In the genomic region with DNA sequence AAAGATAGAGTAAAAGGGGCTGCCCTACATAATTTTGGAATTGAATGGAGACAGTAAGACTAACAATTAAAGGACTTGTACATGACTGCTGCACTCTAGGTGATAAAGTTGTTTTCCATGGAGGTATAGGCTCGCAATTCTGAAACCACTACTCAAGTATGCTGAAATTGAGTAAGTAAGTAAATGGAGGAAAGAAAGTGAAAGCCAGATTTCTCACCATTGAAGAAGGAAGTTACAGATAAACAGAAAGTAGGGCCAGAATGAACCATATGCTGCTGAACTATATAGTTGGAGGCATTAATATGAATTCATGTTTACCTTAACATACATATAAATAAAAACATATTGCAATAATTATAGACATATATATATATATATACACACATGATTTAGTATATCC, we compare ENCODE assay signal across 25 cellular contexts.
"Had no signal": no experiment of that assay in that cellular context is flagged by ENCODE, and none has a peak within 500 bp of the region (broad histone marks: within the 10 kb centered on the region; RNA-seq: fewer than 3 reads in every experiment).

No MANE protein-coding gene starts in this region.

- H3K4me1 ChIP-seq: ascending aorta, body of pancreas had no signal

- H3K27ac ChIP-seq: ascending aorta, body of pancreas, coronary artery, PC-9 had no signal

- H3K4me3 ChIP-seq: ascending aorta, body of pancreas, coronary artery, PC-9 had no signal

- ATAC-seq: activated CD8-positive, alpha-beta T cell treated with anti-CD3 and anti-CD28 coated beads for 36 hours; activated naive CD4-positive, alpha-beta T cell treated with anti-CD3 and anti-CD28 coated beads, Interleukin-2, amount 50 U/mL, for 72 hours; activated naive CD8-positive, alpha-beta T cell treated with anti-CD3 and anti-CD28 coated beads, Interleukin-2, amount 50 U/mL, for 24 hours; body of pancreas; T-helper 17 cell; WTC11 had no signal

- FAIRE-seq: bronchial epithelial cell had no signal

- H2AFZ ChIP-seq: PC-9 had no signal

- H3K4me2 ChIP-seq: PC-9 had no signal

- H3K27me3 ChIP-seq: ascending aorta, body of pancreas had no signal

- H3K9me3 ChIP-seq: ascending aorta, body of pancreas had no signal

- H3K36me3 ChIP-seq: ascending aorta had no signal

- DNase-seq: activated CD4-positive, alpha-beta T cell treated with anti-CD3 and anti-CD28 coated beads for 48 hours; activated CD4-positive, CD25-positive, alpha-beta regulatory T cell treated with anti-CD3 and anti-CD28 coated beads, Interleukin-2, amount 50 U/mL, for 72 hours; activated CD8-positive, alpha-beta memory T cell treated with anti-CD3 and anti-CD28 coated beads, Interleukin-2, amount 50 U/mL, for 48 hours; activated CD8-positive, alpha-beta T cell treated with anti-CD3 and anti-CD28 coated beads for 36 hours; activated naive CD4-positive, alpha-beta T cell; activated naive CD8-positive, alpha-beta T cell treated with anti-CD3 and anti-CD28 coated beads, Interleukin-2, amount 50 U/mL, for 24 hours; activated T-cell treated with anti-CD3 and anti-CD28 coated beads, Interleukin-2, amount 50 U/mL, for 1 hour; amniotic stem cell; body of pancreas; central memory CD4-positive, alpha-beta T cell; NCI-H1105 treated with DMSO at 0.1 percent for 48 hours; NCI-H1436 treated with DMSO at 0.1 percent for 48 hours; NCI-H187; NCI-H2081; NCI-H446; NCI-H524; PC-9; SHP77 treated with DMSO at 0.1 percent for 48 hours; T-helper 17 cell; T-helper 9 cell had no signal
